Comparison of ENCODE assay signal across 23 cellular contexts in genomic region chr21:27058673-27059365, GRCh38.
"Had no signal": no experiment of that assay in that cellular context is flagged by ENCODE, and none has a peak within 500 bp of the region (broad histone marks: within the 10 kb centered on the region; RNA-seq: fewer than 3 reads in every experiment).

No MANE protein-coding gene starts in this region.

- H3K4me2 ChIP-seq: neural progenitor cell had no signal

- H3K36me3 ChIP-seq: ascending aorta, esophagus squamous epithelium, lower lobe of right lung, neural progenitor cell, prostate gland, upper lobe of left lung, WERI-Rb-1 had no signal

- H3K9ac ChIP-seq: neural progenitor cell had no signal

- H3K36me3 Mint-ChIP-seq: activated naive CD4-positive, alpha-beta T cell treated with anti-CD3 and anti-CD28 coated beads, Interleukin-2, amount 50 U/mL, for 24 hours; neural progenitor cell; T-cell had no signal

- H2AFZ ChIP-seq: neural progenitor cell had no signal

- H3K9me3 ChIP-seq: esophagus squamous epithelium, lower lobe of right lung, prostate gland had no signal

- FAIRE-seq: bronchial epithelial cell had no signal

- H3K4me1 ChIP-seq: ascending aorta, esophagus squamous epithelium, lower lobe of right lung, neural progenitor cell, prostate gland, upper lobe of left lung had no signal

- H3K27me3 ChIP-seq: ascending aorta, esophagus squamous epithelium, foreskin keratinocyte, neural progenitor cell, upper lobe of left lung had no signal

- ATAC-seq: activated CD8-positive, alpha-beta T cell treated with anti-CD3 and anti-CD28 coated beads, Interleukin-2, amount 10 ng/mL, durations not matched to agents 7 days and 5 days; left lobe of liver; lower lobe of right lung; naive thymus-derived CD8-positive, alpha-beta T cell; T-cell had no signal

- H3K4me3 ChIP-seq: ascending aorta, coronary artery, esophagus squamous epithelium, lower lobe of right lung, neural progenitor cell, prostate gland, upper lobe of left lung had no signal

- DNase-seq: activated CD4-positive, alpha-beta T cell treated with anti-CD3 and anti-CD28 coated beads, Interleukin-2, amount 10 ng/mL, durations not matched to agents 7 days and 5 days; activated CD4-positive, CD25-positive, alpha-beta regulatory T cell treated with anti-CD3 and anti-CD28 coated beads, Interleukin-2, amount 50 U/mL, for 72 hours; activated CD8-positive, alpha-beta T cell treated with anti-CD3 and anti-CD28 coated beads, Interleukin-2, amount 10 ng/mL, durations not matched to agents 7 days and 5 days; activated gamma-delta T cell treated with Interleukin-2 at 50 U/mL for 16 hours; esophagus squamous epithelium; lower lobe of right lung; naive thymus-derived CD8-positive, alpha-beta T cell; stimulated activated CD4-positive, alpha-beta T cell treated with anti-CD3 and anti-CD28 coated beads, Interleukin-4, amount 100 ng/mL, for 24 hours; stimulated activated naive CD4-positive, alpha-beta T cell treated with Interleukin-2 at 50 U/mL for 16 hours; T-cell; upper lobe of left lung; WERI-Rb-1 had no signal

- H3K9me3 Mint-ChIP-seq: activated naive CD4-positive, alpha-beta T cell treated with anti-CD3 and anti-CD28 coated beads, Interleukin-2, amount 50 U/mL, for 24 hours had no signal

- H3K27ac ChIP-seq: ascending aorta, coronary artery, esophagus squamous epithelium, foreskin keratinocyte, lower lobe of right lung, neural progenitor cell, prostate gland, upper lobe of left lung, WERI-Rb-1 had no signal

- H3K27ac Mint-ChIP-seq: activated CD4-positive, alpha-beta T cell treated with anti-CD3 and anti-CD28 coated beads, Interleukin-2, amount 10 ng/mL, durations not matched to agents 7 days and 5 days; activated CD8-positive, alpha-beta T cell treated with anti-CD3 and anti-CD28 coated beads, Interleukin-2, amount 10 ng/mL, durations not matched to agents 7 days and 5 days; activated naive CD4-positive, alpha-beta T cell treated with anti-CD3 and anti-CD28 coated beads, Interleukin-2, amount 50 U/mL, for 24 hours; activated T-helper 1 cell treated with anti-CD3 and anti-CD28 coated beads, Interleukin-12 subunit alpha, Interleukin-12 subunit beta, Interleukin-2, Interleukin-4 antibody, amounts not matched to agents 30 ng/mL and 10 ng/mL and 1 ng/mL, durations not matched to agents 14 hours and 24 hours and 36 hours; mesothelial cell of epicardium; naive thymus-derived CD8-positive, alpha-beta T cell; neural progenitor cell; T-cell; T-helper 2 cell treated with Interferon-gamma antibody and Interleukin-4, amounts not matched to agents 5 μg/mL and 100 μg/mL, for 36 hours had no signal
